ENCODE assay signal across 1 cellular context in the genomic region with DNA sequence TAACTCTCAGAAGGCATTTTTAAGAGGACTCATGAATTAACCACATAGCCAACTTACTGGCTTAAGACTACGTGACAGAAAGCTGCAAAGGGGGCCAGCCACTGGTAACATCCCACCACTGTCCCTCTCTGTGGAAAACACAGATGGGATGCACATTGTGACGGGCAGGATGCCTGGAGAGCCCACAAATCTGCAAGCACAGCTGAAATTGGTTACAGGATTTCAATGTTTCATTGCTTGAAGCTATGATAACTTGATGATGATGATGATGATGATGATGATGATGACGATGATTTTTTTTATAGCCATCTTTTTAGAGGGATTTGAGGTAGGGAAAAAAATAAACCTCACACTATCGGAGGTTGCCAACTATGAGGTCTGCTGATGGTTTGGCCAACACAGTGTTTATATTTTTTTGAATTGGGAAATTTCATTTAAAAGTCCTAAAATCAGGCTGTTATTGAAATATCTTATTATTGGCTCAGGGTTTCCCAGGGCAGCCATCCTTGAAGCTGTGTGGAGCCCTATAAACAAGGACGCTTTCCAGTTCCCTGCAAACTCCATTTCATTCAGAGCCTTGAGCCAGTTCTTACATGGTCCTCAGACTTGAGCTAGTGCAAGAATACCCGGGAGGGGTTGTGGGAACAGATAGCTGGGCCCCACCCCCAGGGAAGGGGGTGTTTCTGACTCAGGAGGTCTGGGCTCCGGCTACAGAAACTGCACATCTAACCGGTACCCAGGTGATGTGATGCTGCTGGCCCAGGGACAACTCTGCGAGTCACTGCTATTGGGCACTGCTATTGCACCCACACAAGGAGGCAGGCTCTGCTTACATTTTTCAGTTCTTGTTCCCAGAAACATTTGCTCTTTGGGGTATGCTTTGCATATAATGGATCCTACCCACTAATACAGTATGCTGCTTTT.
TF ChIP-seq lines count a peak whose summit lies in the region.

No MANE protein-coding gene starts in this region.

TF ChIP-seq in H1, 55 proteins besides CTCF, POLR2A, EP300 and RAD21:
- TF ChIP-seq, protein P1, sequence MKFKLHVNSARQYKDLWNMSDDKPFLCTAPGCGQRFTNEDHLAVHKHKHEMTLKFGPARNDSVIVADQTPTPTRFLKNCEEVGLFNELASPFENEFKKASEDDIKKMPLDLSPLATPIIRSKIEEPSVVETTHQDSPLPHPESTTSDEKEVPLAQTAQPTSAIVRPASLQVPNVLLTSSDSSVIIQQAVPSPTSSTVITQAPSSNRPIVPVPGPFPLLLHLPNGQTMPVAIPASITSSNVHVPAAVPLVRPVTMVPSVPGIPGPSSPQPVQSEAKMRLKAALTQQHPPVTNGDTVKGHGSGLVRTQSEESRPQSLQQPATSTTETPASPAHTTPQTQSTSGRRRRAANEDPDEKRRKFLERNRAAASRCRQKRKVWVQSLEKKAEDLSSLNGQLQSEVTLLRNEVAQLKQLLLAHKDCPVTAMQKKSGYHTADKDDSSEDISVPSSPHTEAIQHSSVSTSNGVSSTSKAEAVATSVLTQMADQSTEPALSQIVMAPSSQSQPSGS (IDR thresholded peaks at IDR 0.05; ENCODE audit: low read length) = no peak
- TF ChIP-seq SP4 (IDR thresholded peaks at IDR 0.05; ENCODE audit: low read length) (no peak), RFX5 (IDR thresholded peaks at IDR 0.05; ENCODE audit: borderline replicate concordance, low read depth, low read length) (no peak), JUN (IDR thresholded peaks at IDR 0.05; ENCODE audit: low read depth, low read length) (no peak), SP2 (IDR thresholded peaks at IDR 0.05; ENCODE audit: low read length) (no peak), ZNF274 (IDR thresholded peaks at IDR 0.05; ENCODE audit: borderline replicate concordance, extremely low read depth, low read length) (no peak), NRF1 (IDR thresholded peaks at IDR 0.05; ENCODE audit: low read depth, low read length) (no peak), TCF12 (IDR thresholded peaks at IDR 0.05; ENCODE audit: low read depth, low read length) (no peak), KDM4A (IDR thresholded peaks at IDR 0.05; ENCODE audit: low read depth, low read length, severe bottlenecking) (no peak), RBBP5 (IDR thresholded peaks at IDR 0.05; ENCODE audit: borderline replicate concordance, low read depth, low read length) (no peak), SIX5 (IDR thresholded peaks at IDR 0.05; ENCODE audit: low read depth, low read length) (no peak)
